ENCODE assay signal across 14 cellular contexts in genomic region chr2:98592565-98592964, GRCh38. TPM values are rescaled to one million over a fixed set of nuclear protein-coding genes. Genes with fewer than 3 reads are reported as not detected.
DNase-seq lines count a peak whose midpoint lies in the region; ATAC-seq lines count a peak whose summit lies in the region.
"Had no signal": no experiment of that assay in that cellular context is flagged by ENCODE, and none has a peak within 500 bp of the region (broad histone marks: within the 10 kb centered on the region; RNA-seq: fewer than 3 reads in every experiment).

No MANE protein-coding gene starts in this region.

- H3K4me3 Mint-ChIP-seq in activated T-helper 17 cell treated with anti-CD3 and anti-CD28 coated beads, Interleukin-2, amount 50 U/mL, for 72 hours = no peak overlapping the region
- H3K4me3 Mint-ChIP-seq: CD4-positive, CD25-positive, alpha-beta regulatory T cell had no signal

- peaks cover 83% of the 10 kb centered on the region for H3K36me3 Mint-ChIP-seq in activated T-helper 17 cell treated with anti-CD3 and anti-CD28 coated beads, Interleukin-2, amount 50 U/mL, for 72 hours (ENCODE audit: low read depth)

- no peak overlapping the region for H3K27ac ChIP-seq in caudate nucleus (ENCODE audit: low read depth, low read length)
- H3K27ac ChIP-seq: BLaER1 treated with 17β-estradiol and CSF1 and Interleukin-3, amounts not matched to agents 10 nM and 100 nM; GM23248 had no signal

- H3K9me3 Mint-ChIP-seq in activated T-helper 17 cell treated with anti-CD3 and anti-CD28 coated beads, Interleukin-2, amount 50 U/mL, for 72 hours = peaks cover 7% of the 10 kb centered on the region

- H3K27ac Mint-ChIP-seq in activated T-helper 17 cell treated with anti-CD3 and anti-CD28 coated beads, Interleukin-2, amount 50 U/mL, for 72 hours = peak overlapping the region; percentile 36

- no peak for ATAC-seq in activated T-helper 17 cell treated with anti-CD3 and anti-CD28 coated beads, Interleukin-2, amount 50 U/mL, for 72 hours (replicated peaks)
- peak; percentile 17 for ATAC-seq in left lobe of liver
- ATAC-seq: HCT116 had no signal

- H3K4me1 Mint-ChIP-seq in activated T-helper 17 cell treated with anti-CD3 and anti-CD28 coated beads, Interleukin-2, amount 50 U/mL, for 72 hours = peaks cover 7% of the 10 kb centered on the region

- DNase-seq in activated effector memory CD4-positive, alpha-beta T cell treated with anti-CD3 and anti-CD28 coated beads, Interleukin-2, amount 50 U/mL, for 16 hours = peak; percentile 57
- no peak for DNase-seq in activated effector memory CD4-positive, alpha-beta T cell treated with Interleukin-2 at 50 U/mL for 16 hours
- DNase-seq in left lobe of liver (ENCODE audit: low spot score) (no peak), UCSD-AML1 (lab: John Stamatoyannopoulos, UW; ENCODE audit: unreplicated experiment) (no peak), caudate nucleus (lab: John Stamatoyannopoulos, UW) (no peak), kidney tubule cell (ENCODE audit: low spot score) (no peak)
- DNase-seq: ACHN; Calu3; CD4-positive, CD25-positive, alpha-beta regulatory T cell; DMS 273 treated with DMSO at 0.1 percent for 48 hours; GM23248 had no signal

- H3K27me3 Mint-ChIP-seq in activated T-helper 17 cell treated with anti-CD3 and anti-CD28 coated beads, Interleukin-2, amount 50 U/mL, for 72 hours = no peaks in the 10 kb centered on the region
- H3K27me3 Mint-ChIP-seq: CD4-positive, CD25-positive, alpha-beta regulatory T cell had no signal

RNA-seq across cellular contexts. Expression of gene COA5, which starts 15.7 kb away (rescaled TPM):
- 10 to 100 TPM; 22.9 to 25.2 TPM for total RNA-seq in activated T-helper 17 cell treated with anti-CD3 and anti-CD28 coated beads, Interleukin-2, amount 50 U/mL, for 72 hours
- 21.2 TPM for total RNA-seq in left lobe of liver

RNA-seq across cellular contexts. Expression of gene UNC50, which starts 15.8 kb away (rescaled TPM):
- 10 to 100 TPM; 19.5 to 26.0 TPM for total RNA-seq in activated T-helper 17 cell treated with anti-CD3 and anti-CD28 coated beads, Interleukin-2, amount 50 U/mL, for 72 hours
- total RNA-seq in left lobe of liver = 18.3 TPM
